In genomic region chr1:186617860-186618780, GRCh38 we compare ENCODE assay signal across 8 cellular contexts.
DNase-seq lines count a peak whose midpoint lies in the region; ATAC-seq lines count a peak whose summit lies in the region.

No MANE protein-coding gene starts in this region.

- CTCF ChIA-PET in activated CD8-positive, alpha-beta T cell treated with anti-CD3 and anti-CD28 coated beads, Interleukin-2, amount 10 ng/mL, durations not matched to agents 7 days and 5 days (lab: Charles Lee), result interaction anchor here (1.0 kb wide), 1 partner anchor 12 kb away, joined by 3 read pairs; no protein-coding TSS in a partner anchor

- ATAC-seq in HG02623 (IDR thresholded peaks at IDR 0.05; ENCODE audit: unreplicated experiment), result peak; percentile 100
- ATAC-seq in activated CD8-positive, alpha-beta T cell treated with anti-CD3 and anti-CD28 coated beads, Interleukin-2, amount 10 ng/mL, durations not matched to agents 7 days and 5 days, result peak; percentile 94

- peaks cover 54% of the 10 kb centered on the region for H3K4me1 Mint-ChIP-seq in activated CD8-positive, alpha-beta T cell treated with anti-CD3 and anti-CD28 coated beads, Interleukin-2, amount 10 ng/mL, durations not matched to agents 7 days and 5 days (ENCODE audit: low read depth)

- H3K36me3 Mint-ChIP-seq in activated CD8-positive, alpha-beta T cell treated with anti-CD3 and anti-CD28 coated beads, Interleukin-2, amount 10 ng/mL, durations not matched to agents 7 days and 5 days (ENCODE audit: low read depth), result no peaks in the 10 kb centered on the region

- H3K27me3 Mint-ChIP-seq in activated CD8-positive, alpha-beta T cell treated with anti-CD3 and anti-CD28 coated beads, Interleukin-2, amount 10 ng/mL, durations not matched to agents 7 days and 5 days (ENCODE audit: low read depth), result peaks cover 6% of the 10 kb centered on the region

- H3K27ac Mint-ChIP-seq in activated CD8-positive, alpha-beta T cell treated with anti-CD3 and anti-CD28 coated beads, Interleukin-2, amount 10 ng/mL, durations not matched to agents 7 days and 5 days, result peak overlapping the region; percentile 76

- DNase-seq in NCI-H345 (lab: John Stamatoyannopoulos, UW) (peak; percentile 13), NCI-H345 treated with DMSO at 0.1 percent for 48 hours (lab: John Stamatoyannopoulos, UW; ENCODE audit: unreplicated experiment) (no peak), MV-4-11 (lab: John Stamatoyannopoulos, UW) (peak; percentile 97), germinal center (ENCODE audit: low spot score) (peak; percentile 28), NCI-H524 (lab: John Stamatoyannopoulos, UW) (no peak)
- peak; percentile 71 for DNase-seq in activated CD8-positive, alpha-beta T cell treated with anti-CD3 and anti-CD28 coated beads, Interleukin-2, amount 10 ng/mL, durations not matched to agents 7 days and 5 days
- peak; percentile 35 for DNase-seq in stimulated activated CD4-positive, alpha-beta T cell treated with anti-CD3 and anti-CD28 coated beads, Interleukin-4, amount 100 ng/mL, for 24 hours

- POLR2A ChIA-PET in activated CD8-positive, alpha-beta T cell treated with anti-CD3 and anti-CD28 coated beads, Interleukin-2, amount 10 ng/mL, durations not matched to agents 7 days and 5 days (lab: Charles Lee), result interaction anchor here (0.6 kb wide), 1 partner anchor 9 kb away, joined by 3 read pairs; no protein-coding TSS in a partner anchor

- H3K9me3 Mint-ChIP-seq in activated CD8-positive, alpha-beta T cell treated with anti-CD3 and anti-CD28 coated beads, Interleukin-2, amount 10 ng/mL, durations not matched to agents 7 days and 5 days (ENCODE audit: insufficient read depth), result no peaks in the 10 kb centered on the region

- H3K4me3 Mint-ChIP-seq in activated CD8-positive, alpha-beta T cell treated with anti-CD3 and anti-CD28 coated beads, Interleukin-2, amount 10 ng/mL, durations not matched to agents 7 days and 5 days, result peak overlapping the region; percentile 74

Comparison
In these comparisons a context has a peak if more than half of its experiments do, and no peak if none do; other contexts are left out.
1. DNase-seq: peak in NCI-H345 (single experiment), MV-4-11 (single experiment), activated CD8-positive, alpha-beta T cell treated with anti-CD3 and anti-CD28 coated beads, Interleukin-2, amount 10 ng/mL, durations not matched to agents 7 days and 5 days (single experiment), germinal center (single experiment) and stimulated activated CD4-positive, alpha-beta T cell treated with anti-CD3 and anti-CD28 coated beads, Interleukin-4, amount 100 ng/mL, for 24 hours (single experiment); none in NCI-H345 treated with DMSO at 0.1 percent for 48 hours (single experiment) and NCI-H524 (0 of 2).